ENCODE assay signal across 8 cellular contexts in genomic region chr6:6661684-6662083, GRCh38.
DNase-seq lines count a peak whose midpoint lies in the region; ATAC-seq and TF ChIP-seq lines count a peak whose summit lies in the region.

No MANE protein-coding gene starts in this region.

- H3K36me3 ChIP-seq in adrenal gland (replicated peaks in 1 of 2) (no peaks in the 10 kb centered on the region), left lung (no peaks in the 10 kb centered on the region)

- no peak for TF ChIP-seq CTCF in adrenal gland (IDR thresholded peaks at IDR 0.05)
- TF ChIP-seq CTCF in left lung (IDR thresholded peaks at IDR 0.05): no peak

- peak; percentile 50 for ATAC-seq in left lung
- ATAC-seq in GM21423 (IDR thresholded peaks at IDR 0.05; ENCODE audit: unreplicated experiment): no peak
- ATAC-seq in GM18502 (IDR thresholded peaks at IDR 0.05; ENCODE audit: poor library complexity, unreplicated experiment): no peak

- H3K9me3 ChIP-seq in adrenal gland (replicated peaks in 1 of 3) (no peaks in the 10 kb centered on the region), left lung (no peaks in the 10 kb centered on the region)

- H3K4me3 ChIP-seq in adrenal gland (no peak overlapping the region), left lung (no peak overlapping the region)

- intact Hi-C loops in adrenal gland (cut with DNase I) (no loop called here), left lung (cut with DNase I) (no loop called here)

- H3K27me3 ChIP-seq in adrenal gland: no peaks in the 10 kb centered on the region
- H3K27me3 ChIP-seq in left lung: no peaks in the 10 kb centered on the region

- TF ChIP-seq POLR2A in adrenal gland (IDR thresholded peaks at IDR 0.05): no peak

- H3K27ac ChIP-seq in adrenal gland: no peak overlapping the region
- peak overlapping the region in 1 of 2 donors; percentile 55 for H3K27ac ChIP-seq in left lung

- WGBS in adrenal gland, 4 donors: 19 to 28% (median 24%) methylated on average over 3 of the region's 3 CpGs

- peaks cover 4 to 25% of the 10 kb centered on the region in 2 donors for H3K4me1 ChIP-seq in adrenal gland (replicated peaks in 1 of 2)
- H3K4me1 ChIP-seq in left lung: peaks cover 9 to 67% of the 10 kb centered on the region in 2 donors

- DNase-seq in C1 segment of cervical spinal cord (lab: John Stamatoyannopoulos, UW): peak in 8 of 14 donors; percentile 9 to 93 (median 15)
- peak; percentile 90 for DNase-seq in NCI-H1436 treated with DMSO at 0.1 percent for 48 hours (lab: John Stamatoyannopoulos, UW)
- peak; percentile 63 to 88 (median 69) for DNase-seq in adrenal gland
- peak in 1 of 2 donors; percentile 57 for DNase-seq in left lung
- no peak for DNase-seq in activated CD4-positive, alpha-beta T cell treated with anti-CD3 and anti-CD28 coated beads, Interleukin-2, amount 50 U/mL, for 1 hour
- no peak for DNase-seq in iPS-NIHi7 (ENCODE audit: extremely low spot score)

Comparison
In these comparisons a context has a peak if more than half of its experiments do, and no peak if none do; other contexts are left out.
1. DNase-seq: peak in C1 segment of cervical spinal cord (8 of 14), NCI-H1436 treated with DMSO at 0.1 percent for 48 hours (single experiment) and adrenal gland (7 of 7); none in activated CD4-positive, alpha-beta T cell treated with anti-CD3 and anti-CD28 coated beads, Interleukin-2, amount 50 U/mL, for 1 hour (single experiment) and iPS-NIHi7 (single experiment).